In the genomic region with DNA sequence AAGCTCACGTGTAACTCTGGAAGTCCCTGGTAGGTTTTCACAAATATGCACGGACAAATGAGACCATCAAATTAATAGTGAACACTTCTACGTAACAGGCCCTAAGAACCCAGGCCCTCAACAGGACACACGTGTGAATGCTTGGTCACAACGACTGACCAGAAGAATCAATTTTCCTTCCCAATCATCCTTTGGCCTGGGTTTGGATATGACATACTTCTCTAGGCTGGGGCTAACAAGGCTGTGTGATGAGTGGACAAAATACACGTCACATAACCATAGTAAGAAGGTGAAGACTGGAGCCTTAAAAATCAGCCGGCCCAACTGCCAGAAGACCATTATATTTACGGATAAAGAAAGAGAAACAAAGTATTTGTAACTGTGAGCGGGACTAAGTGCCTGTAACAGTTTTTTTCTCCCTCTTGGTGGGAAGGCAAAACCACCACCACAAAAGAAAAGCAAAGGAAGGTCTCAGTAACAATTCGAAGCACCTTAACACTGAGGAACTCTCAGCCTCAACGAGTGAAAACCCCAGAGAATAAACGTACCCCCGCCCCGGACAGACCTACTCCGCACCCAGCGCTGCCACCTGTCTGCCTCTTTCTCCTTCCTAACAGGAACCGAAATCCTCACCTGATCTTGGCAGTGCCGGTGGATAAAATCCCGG, we compare ENCODE assay signal across 8 cellular contexts. TPM values are rescaled to one million over a fixed set of nuclear protein-coding genes. Genes with fewer than 3 reads are reported as not detected.
DNase-seq lines count a peak whose midpoint lies in the region; ATAC-seq and TF ChIP-seq lines count a peak whose summit lies in the region.

No MANE protein-coding gene starts in this region.

- peaks cover 0 to 27% of the 10 kb centered on the region in 2 donors for H3K4me1 ChIP-seq in ascending aorta

- peaks cover 5 to 17% of the 10 kb centered on the region in 2 donors for H3K36me3 ChIP-seq in ascending aorta

- peaks cover 3% of the 10 kb centered on the region for H3K9me3 Mint-ChIP-seq in activated CD4-positive, alpha-beta T cell treated with anti-CD3 and anti-CD28 coated beads, Interleukin-2, amount 10 ng/mL, durations not matched to agents 24 days and 14 days
- no peaks in the 10 kb centered on the region for H3K9me3 Mint-ChIP-seq in immature natural killer cell

- ATAC-seq in stimulated activated naive CD8-positive, alpha-beta T cell treated with anti-CD3 and anti-CD28 coated beads, Interleukin-15, Interleukin-2, amounts not matched to agents 100 U/mL and 50 U/mL, for 24 hours = peak; percentile 2

- TF ChIP-seq CTCF in HL-60 (IDR thresholded peaks at IDR 0.05; ENCODE audit: insufficient read depth, low read length) = no peak
- no peak for TF ChIP-seq CTCF in ascending aorta (IDR thresholded peaks at IDR 0.05)

- no peaks in the 10 kb centered on the region for H3K27me3 Mint-ChIP-seq in activated CD4-positive, alpha-beta T cell treated with anti-CD3 and anti-CD28 coated beads, Interleukin-2, amount 10 ng/mL, durations not matched to agents 24 days and 14 days
- peaks cover 18 to 24% (median 19%) of the 10 kb centered on the region in 3 donors for H3K27me3 Mint-ChIP-seq in immature natural killer cell (ENCODE audit: low read depth in 3 of 3)

- peak overlapping the region; percentile 99 for H3K27ac Mint-ChIP-seq in activated CD4-positive, alpha-beta T cell treated with anti-CD3 and anti-CD28 coated beads, Interleukin-2, amount 10 ng/mL, durations not matched to agents 24 days and 14 days
- peak overlapping the region; percentile 99 to 100 (median 100) for H3K27ac Mint-ChIP-seq in immature natural killer cell

- H3K9me3 ChIP-seq in ascending aorta = no peaks in the 10 kb centered on the region

- peak overlapping the region; percentile 97 for H3K4me3 Mint-ChIP-seq in activated CD4-positive, alpha-beta T cell treated with anti-CD3 and anti-CD28 coated beads, Interleukin-2, amount 10 ng/mL, durations not matched to agents 24 days and 14 days
- peak overlapping the region; percentile 100 for H3K4me3 Mint-ChIP-seq in immature natural killer cell

- peak overlapping the region; percentile 83 for H3K4me3 ChIP-seq in HL-60 (replicated peaks; ENCODE audit: insufficient read depth, low read length)
- H3K4me3 ChIP-seq in ascending aorta = peak overlapping the region; percentile 84 to 96

- H3K27ac ChIP-seq in HL-60 (replicated peaks) = peak overlapping the region; percentile 98
- peak overlapping the region; percentile 96 to 97 for H3K27ac ChIP-seq in ascending aorta

- no peak for DNase-seq in activated CD4-positive, alpha-beta T cell treated with anti-CD3 and anti-CD28 coated beads, Interleukin-2, amount 10 ng/mL, durations not matched to agents 24 days and 14 days
- no peak for DNase-seq in activated CD4-positive, alpha-beta T cell treated with anti-CD3 and anti-CD28 coated beads, Interleukin-2, amount 50 U/mL, for 1 hour
- peak in 1 of 2 experiments; percentile 43 for DNase-seq in HL-60 (ENCODE audit: low read depth in 1 of 2, low spot score in 1 of 2)
- DNase-seq in ascending aorta (ENCODE audit: low spot score in 2 of 2) = no peak
- no peak for DNase-seq in immature natural killer cell
- no peak for DNase-seq in stimulated activated naive CD8-positive, alpha-beta T cell treated with anti-CD3 and anti-CD28 coated beads, Interleukin-15, Interleukin-2, amounts not matched to agents 100 U/mL and 50 U/mL, for 24 hours
- no peak for DNase-seq in posterior cingulate gyrus
- DNase-seq in OCI-M2 (lab: John Stamatoyannopoulos, UW; ENCODE audit: unreplicated experiment) = no peak

- intact Hi-C loops in activated CD4-positive, alpha-beta T cell treated with anti-CD3 and anti-CD28 coated beads, Interleukin-2, amount 10 ng/mL, durations not matched to agents 24 days and 14 days (cut with micrococcal nuclease) = loop anchor here (1.0 to 5.0 kb wide), 7 partner anchors 64 to 570 kb away; a partner anchor contains a TSS
- intact Hi-C loops in ascending aorta (cut with DNase I) (loop anchor here (1.0 to 5.0 kb wide), 4 partner anchors 36 to 570 kb away; a partner anchor contains a TSS), posterior cingulate gyrus (cut with DNase I) (loop anchor here (2.0 kb wide), 1 partner anchor 66 kb away; no protein-coding TSS in a partner anchor)

- H3K4me1 Mint-ChIP-seq in activated CD4-positive, alpha-beta T cell treated with anti-CD3 and anti-CD28 coated beads, Interleukin-2, amount 10 ng/mL, durations not matched to agents 24 days and 14 days = peaks cover 53% of the 10 kb centered on the region
- H3K4me1 Mint-ChIP-seq in immature natural killer cell = peaks cover 74 to 86% of the 10 kb centered on the region in 2 donors

- peaks cover 31% of the 10 kb centered on the region for H3K36me3 Mint-ChIP-seq in activated CD4-positive, alpha-beta T cell treated with anti-CD3 and anti-CD28 coated beads, Interleukin-2, amount 10 ng/mL, durations not matched to agents 24 days and 14 days (ENCODE audit: low read depth)
- H3K36me3 Mint-ChIP-seq in immature natural killer cell = peaks cover 7 to 9% (median 7%) of the 10 kb centered on the region in 3 donors

- H3K27me3 ChIP-seq in HL-60 (ENCODE audit: insufficient read depth, poor library complexity, severe bottlenecking) = no peaks in the 10 kb centered on the region
- H3K27me3 ChIP-seq in ascending aorta = no peaks in the 10 kb centered on the region

RNA-seq across cellular contexts. Expression of a gene that starts 0.5 kb away (rescaled TPM):
- total RNA-seq in activated CD4-positive, alpha-beta T cell treated with anti-CD3 and anti-CD28 coated beads, Interleukin-2, amount 10 ng/mL, durations not matched to agents 24 days and 14 days = 26.9 and 27.1 TPM in 2 replicates
- total RNA-seq in ascending aorta = 12.3 TPM
- 10 to 100 TPM; 13.5 to 18.9 (median 15.8) TPM for polyA plus RNA-seq in immature natural killer cell

RNA-seq across cellular contexts. Expression of a gene that starts 57.7 kb away (rescaled TPM):
- not detected in 2 replicates for total RNA-seq in activated CD4-positive, alpha-beta T cell treated with anti-CD3 and anti-CD28 coated beads, Interleukin-2, amount 10 ng/mL, durations not matched to agents 24 days and 14 days
- total RNA-seq in ascending aorta = 2.6 TPM
- not detected for polyA plus RNA-seq in immature natural killer cell
